ENCODE assay signal across 8 cellular contexts in genomic region chr10:42781893-42782445, GRCh38. TPM values are rescaled to one million over a fixed set of nuclear protein-coding genes. Genes with fewer than 3 reads are reported as not detected.
A peak's percentile ranks its signal among the peaks of the same experiment; 100 is the strongest.
DNase-seq lines count a peak whose midpoint lies in the region; ATAC-seq and TF ChIP-seq lines count a peak whose summit lies in the region.

No MANE protein-coding gene starts in this region.

- peak overlapping the region; percentile 77 for H2BK5ac ChIP-seq in neuronal stem cell (ENCODE audit: low read length)

- H3K9me3 ChIP-seq in esophagus muscularis mucosa, result no peaks in the 10 kb centered on the region
- H3K9me3 ChIP-seq in neuronal stem cell (replicated peaks in 1 of 2; ENCODE audit: control insufficient read depth in 2 of 2, insufficient read depth in 1 of 2, low read depth in 1 of 2, low read length in 2 of 2), result no peaks in the 10 kb centered on the region

- H4K8ac ChIP-seq in neuronal stem cell (ENCODE audit: low read depth, low read length), result no peak overlapping the region

- H3K23ac ChIP-seq in neuronal stem cell (ENCODE audit: low read depth, low read length, poor library complexity), result no peak overlapping the region

- peak overlapping the region; percentile 53 for H3K18ac ChIP-seq in neuronal stem cell (ENCODE audit: low read length)

- H3K79me1 ChIP-seq in neuronal stem cell (ENCODE audit: low read depth, low read length), result peaks cover 4% of the 10 kb centered on the region

- TF ChIP-seq CTCF in 22Rv1 (IDR thresholded peaks at IDR 0.05) (no peak), esophagus muscularis mucosa (IDR thresholded peaks at IDR 0.05) (no peak)

- H3K27ac ChIP-seq in 22Rv1 (peak overlapping the region; percentile 89), esophagus muscularis mucosa (replicated peaks in 1 of 4) (peak overlapping the region; percentile 89 to 94 (median 90)), neuronal stem cell (replicated peaks; ENCODE audit: low read length) (peak overlapping the region; percentile 85)

- no peak overlapping the region for H3K14ac ChIP-seq in neuronal stem cell (ENCODE audit: low read length)

- DNase-seq in esophagus muscularis mucosa (ENCODE audit: extremely low spot score) (no peak), neuronal stem cell (ENCODE audit: low spot score) (no peak), cerebellar nuclear complex (lab: John Stamatoyannopoulos, UW) (no peak)
- no peak for DNase-seq in stimulated activated naive CD4-positive, alpha-beta T cell treated with Interleukin-2 at 50 U/mL for 16 hours (lab: John Stamatoyannopoulos, UW)

- H3K27me3 ChIP-seq in esophagus muscularis mucosa (peaks cover 0 to 3% (median 0%) of the 10 kb centered on the region in 4 donors), neuronal stem cell (ENCODE audit: control insufficient read depth in 3 of 3, insufficient read depth in 3 of 3, low read depth in 1 of 3, low read length in 3 of 3) (peaks cover 0 to 3% (median 2%) of the 10 kb centered on the region in 3 experiments)

- H3K9ac ChIP-seq in neuronal stem cell (ENCODE audit: low read depth, low read length, poor library complexity), result peak overlapping the region; percentile 89

- H4K91ac ChIP-seq in neuronal stem cell (ENCODE audit: low read depth, low read length, poor library complexity), result no peak overlapping the region

- TF ChIP-seq EP300 in esophagus muscularis mucosa (IDR thresholded peaks at IDR 0.05), result no peak

- no peak overlapping the region for H2BK15ac ChIP-seq in neuronal stem cell (ENCODE audit: low read length)

- H2AK5ac ChIP-seq in neuronal stem cell (ENCODE audit: low read depth, low read length), result no peak overlapping the region

- H2BK120ac ChIP-seq in neuronal stem cell (ENCODE audit: low read depth, low read length), result no peak overlapping the region

- H3K4me1 ChIP-seq in esophagus muscularis mucosa (peaks cover 15 to 23% (median 20%) of the 10 kb centered on the region in 4 donors), neuronal stem cell (ENCODE audit: control insufficient read depth in 2 of 2, insufficient read depth in 1 of 2, low read depth in 1 of 2, low read length in 2 of 2) (peaks cover 0 to 4% of the 10 kb centered on the region in 2 donors)

- no peak overlapping the region for H2BK12ac ChIP-seq in neuronal stem cell (ENCODE audit: low read length)

- H3K4me3 ChIP-seq in esophagus muscularis mucosa (peak overlapping the region; percentile 67 to 77 (median 74)), neuronal stem cell (ENCODE audit: low read length in 2 of 2) (peak overlapping the region; percentile 70 to 92)

- TF ChIP-seq POLR2A in esophagus muscularis mucosa (IDR thresholded peaks at IDR 0.05; ENCODE audit: low read depth), result no peak

- ATAC-seq in GM19395 (IDR thresholded peaks at IDR 0.05; ENCODE audit: unreplicated experiment), result peak; percentile 16
- ATAC-seq in SK-N-SH treated with all-trans-retinoic acid at 6 μM for 48 hours, result peak; percentile 8
- ATAC-seq in GM21737 (IDR thresholded peaks at IDR 0.05; ENCODE audit: unreplicated experiment), result no peak

- peak overlapping the region; percentile 96 for H2AFZ ChIP-seq in neuronal stem cell (ENCODE audit: low read length)

- H3K4ac ChIP-seq in neuronal stem cell (ENCODE audit: low read length), result no peak overlapping the region

- intact Hi-C loops in esophagus muscularis mucosa (cut with DNase I), result loop anchor here (2.0 to 10.0 kb wide), 3 partner anchors 29 to 230 kb away; partner anchors contain the start of gene ZNF33B

- WGBS in esophagus muscularis mucosa, result 32% methylated on average over 17 of the region's 18 CpGs
- no CpG with 5 or more reads among the region's 18 CpGs for WGBS in neuronal stem cell (ENCODE audit: extremely low coverage in 2 of 2, insufficient read length in 2 of 2, insufficient replicate concordance in 1 of 2), 2 donors

- H3K4me2 ChIP-seq in neuronal stem cell (ENCODE audit: insufficient read depth, low read length, poor library complexity, severe bottlenecking), result peak overlapping the region; percentile 82

- H3K36me3 ChIP-seq in esophagus muscularis mucosa (peaks cover 7 to 29% (median 26%) of the 10 kb centered on the region in 4 donors), neuronal stem cell (replicated peaks in 1 of 2; ENCODE audit: control insufficient read depth in 2 of 2, insufficient read depth in 2 of 2, low read length in 2 of 2) (peaks cover 9 to 29% of the 10 kb centered on the region in 2 donors)

TF ChIP-seq in SK-N-SH treated with all-trans-retinoic acid at 6 μM for 48 hours, 23 proteins besides CTCF, POLR2A, EP300 and RAD21:
- TF ChIP-seq ESRRG (CRISPR knock-in tag; IDR thresholded peaks at IDR 0.05) (no peak), SNAI2 (CRISPR knock-in tag; IDR thresholded peaks at IDR 0.05) (no peak), CSRNP3 (CRISPR knock-in tag; IDR thresholded peaks at IDR 0.05) (no peak), RARB (CRISPR knock-in tag; IDR thresholded peaks at IDR 0.05) (no peak), GLIS3 (CRISPR knock-in tag; IDR thresholded peaks at IDR 0.05) (no peak)
- TF ChIP-seq, protein P1, sequence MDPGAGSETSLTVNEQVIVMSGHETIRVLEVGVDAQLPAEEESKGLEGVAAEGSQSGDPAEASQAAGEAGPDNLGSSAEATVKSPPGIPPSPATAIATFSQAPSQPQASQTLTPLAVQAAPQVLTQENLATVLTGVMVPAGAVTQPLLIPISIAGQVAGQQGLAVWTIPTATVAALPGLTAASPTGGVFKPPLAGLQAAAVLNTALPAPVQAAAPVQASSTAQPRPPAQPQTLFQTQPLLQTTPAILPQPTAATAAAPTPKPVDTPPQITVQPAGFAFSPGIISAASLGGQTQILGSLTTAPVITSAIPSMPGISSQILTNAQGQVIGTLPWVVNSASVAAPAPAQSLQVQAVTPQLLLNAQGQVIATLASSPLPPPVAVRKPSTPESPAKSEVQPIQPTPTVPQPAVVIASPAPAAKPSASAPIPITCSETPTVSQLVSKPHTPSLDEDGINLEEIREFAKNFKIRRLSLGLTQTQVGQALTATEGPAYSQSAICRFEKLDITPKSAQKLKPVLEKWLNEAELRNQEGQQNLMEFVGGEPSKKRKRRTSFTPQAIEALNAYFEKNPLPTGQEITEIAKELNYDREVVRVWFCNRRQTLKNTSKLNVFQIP (CRISPR knock-in tag; IDR thresholded peaks at IDR 0.05; ENCODE audit: borderline replicate concordance, low read depth), result no peak
- TF ChIP-seq, protein P2, sequence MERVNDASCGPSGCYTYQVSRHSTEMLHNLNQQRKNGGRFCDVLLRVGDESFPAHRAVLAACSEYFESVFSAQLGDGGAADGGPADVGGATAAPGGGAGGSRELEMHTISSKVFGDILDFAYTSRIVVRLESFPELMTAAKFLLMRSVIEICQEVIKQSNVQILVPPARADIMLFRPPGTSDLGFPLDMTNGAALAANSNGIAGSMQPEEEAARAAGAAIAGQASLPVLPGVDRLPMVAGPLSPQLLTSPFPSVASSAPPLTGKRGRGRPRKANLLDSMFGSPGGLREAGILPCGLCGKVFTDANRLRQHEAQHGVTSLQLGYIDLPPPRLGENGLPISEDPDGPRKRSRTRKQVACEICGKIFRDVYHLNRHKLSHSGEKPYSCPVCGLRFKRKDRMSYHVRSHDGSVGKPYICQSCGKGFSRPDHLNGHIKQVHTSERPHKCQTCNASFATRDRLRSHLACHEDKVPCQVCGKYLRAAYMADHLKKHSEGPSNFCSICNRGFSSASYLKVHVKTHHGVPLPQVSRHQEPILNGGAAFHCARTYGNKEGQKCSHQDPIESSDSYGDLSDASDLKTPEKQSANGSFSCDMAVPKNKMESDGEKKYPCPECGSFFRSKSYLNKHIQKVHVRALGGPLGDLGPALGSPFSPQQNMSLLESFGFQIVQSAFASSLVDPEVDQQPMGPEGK (CRISPR knock-in tag; IDR thresholded peaks at IDR 0.05; ENCODE audit: borderline replicate concordance), result no peak

RNA-seq across cellular contexts. Expression of gene BMS1, which starts 0.6 kb away (rescaled TPM):
- 10 to 100 TPM; 10.4 to 14.6 (median 14.3) TPM for total RNA-seq in esophagus muscularis mucosa
- 17.2 TPM for polyA plus RNA-seq in neuronal stem cell (2013, experiment 1 of 2)
- polyA plus RNA-seq in neuronal stem cell (2013, experiment 2 of 2), result 16.7 TPM
